In genomic region chr2:179745615-179746263, GRCh38 we compare ENCODE assay signal across 20 cellular contexts.
DNase-seq lines count a peak whose midpoint lies in the region; ATAC-seq lines count a peak whose summit lies in the region.
"Had no signal": no experiment of that assay in that cellular context is flagged by ENCODE, and none has a peak within 500 bp of the region (broad histone marks: within the 10 kb centered on the region; RNA-seq: fewer than 3 reads in every experiment).

No MANE protein-coding gene starts in this region.

- ATAC-seq in GM21390 (IDR thresholded peaks at IDR 0.05; ENCODE audit: unreplicated experiment): no peak
- ATAC-seq: activated CD8-positive, alpha-beta T cell treated with anti-CD3 and anti-CD28 coated beads, Interleukin-2, amount 10 ng/mL, durations not matched to agents 7 days and 5 days; PC-3 had no signal

- DNase-seq in HCEC 1CT (peak; percentile 12), OCI-M1 (lab: John Stamatoyannopoulos, UW) (peak; percentile 6), fibroblast of peridontal ligament (ENCODE audit: extremely low read depth) (peak; percentile 38), retina (peak; percentile 35), UCSD-AML1 (lab: John Stamatoyannopoulos, UW; ENCODE audit: unreplicated experiment) (no peak)
- DNase-seq in activated naive CD4-positive, alpha-beta T cell treated with anti-CD3 and anti-CD28 coated beads, Interleukin-2, amount 10 ng/mL, durations not matched to agents 7 days and 5 days: no peak
- DNase-seq in activated effector memory CD4-positive, alpha-beta T cell treated with anti-CD3 and anti-CD28 coated beads, Interleukin-2, amount 50 U/mL, for 16 hours: no peak
- DNase-seq: activated CD4-positive, CD25-positive, alpha-beta regulatory T cell; activated CD8-positive, alpha-beta T cell treated with anti-CD3 and anti-CD28 coated beads, Interleukin-2, amount 10 ng/mL, durations not matched to agents 7 days and 5 days; KG1; NCI-H1048; NCI-H2081 treated with DMSO at 0.1 percent for 48 hours; NCI-H748 treated with DMSO at 0.1 percent for 48 hours; PC-3; sigmoid colon; stimulated activated CD4-positive, alpha-beta T cell treated with anti-CD3 and anti-CD28 coated beads, Interleukin-1b, Interleukin-23, amount 100 ng/mL, for 48 hours; stimulated activated naive CD4-positive, alpha-beta T cell had no signal

- H3K36me3 Mint-ChIP-seq in activated naive CD4-positive, alpha-beta T cell treated with anti-CD3 and anti-CD28 coated beads, Interleukin-2, amount 10 ng/mL, durations not matched to agents 7 days and 5 days: no peaks in the 10 kb centered on the region
- H3K36me3 Mint-ChIP-seq: activated naive CD8-positive, alpha-beta T cell had no signal

- H3K9me3 Mint-ChIP-seq in activated naive CD4-positive, alpha-beta T cell treated with anti-CD3 and anti-CD28 coated beads, Interleukin-2, amount 10 ng/mL, durations not matched to agents 7 days and 5 days: no peaks in the 10 kb centered on the region

- no peaks in the 10 kb centered on the region for H3K4me1 Mint-ChIP-seq in activated naive CD4-positive, alpha-beta T cell treated with anti-CD3 and anti-CD28 coated beads, Interleukin-2, amount 10 ng/mL, durations not matched to agents 7 days and 5 days
- H3K4me1 Mint-ChIP-seq: B cell had no signal

- no peaks in the 10 kb centered on the region for H3K27me3 Mint-ChIP-seq in activated naive CD4-positive, alpha-beta T cell treated with anti-CD3 and anti-CD28 coated beads, Interleukin-2, amount 10 ng/mL, durations not matched to agents 7 days and 5 days

- CTCF ChIA-PET in activated naive CD4-positive, alpha-beta T cell treated with anti-CD3 and anti-CD28 coated beads, Interleukin-2, amount 10 ng/mL, durations not matched to agents 7 days and 5 days (lab: Charles Lee): no interaction called here

- no peak overlapping the region for H3K4me3 Mint-ChIP-seq in activated naive CD4-positive, alpha-beta T cell treated with anti-CD3 and anti-CD28 coated beads, Interleukin-2, amount 10 ng/mL, durations not matched to agents 7 days and 5 days
- H3K4me3 Mint-ChIP-seq: activated CD8-positive, alpha-beta T cell treated with anti-CD3 and anti-CD28 coated beads, Interleukin-2, amount 10 ng/mL, durations not matched to agents 7 days and 5 days; activated naive CD8-positive, alpha-beta T cell; B cell had no signal

- H3K27ac Mint-ChIP-seq in activated naive CD4-positive, alpha-beta T cell treated with anti-CD3 and anti-CD28 coated beads, Interleukin-2, amount 10 ng/mL, durations not matched to agents 7 days and 5 days: no peak overlapping the region
- H3K27ac Mint-ChIP-seq: activated CD8-positive, alpha-beta T cell treated with anti-CD3 and anti-CD28 coated beads, Interleukin-2, amount 10 ng/mL, durations not matched to agents 7 days and 5 days; activated naive CD8-positive, alpha-beta T cell; B cell had no signal

Comparison
In these comparisons a context has a peak if more than half of its experiments do, and no peak if none do; other contexts are left out.
1. DNase-seq: peak in HCEC 1CT (single experiment), OCI-M1 (single experiment), fibroblast of peridontal ligament (single experiment) and retina (single experiment); none in UCSD-AML1 (single experiment), activated naive CD4-positive, alpha-beta T cell treated with anti-CD3 and anti-CD28 coated beads, Interleukin-2, amount 10 ng/mL, durations not matched to agents 7 days and 5 days (single experiment) and activated effector memory CD4-positive, alpha-beta T cell treated with anti-CD3 and anti-CD28 coated beads, Interleukin-2, amount 50 U/mL, for 16 hours (single experiment).